In the genomic region with DNA sequence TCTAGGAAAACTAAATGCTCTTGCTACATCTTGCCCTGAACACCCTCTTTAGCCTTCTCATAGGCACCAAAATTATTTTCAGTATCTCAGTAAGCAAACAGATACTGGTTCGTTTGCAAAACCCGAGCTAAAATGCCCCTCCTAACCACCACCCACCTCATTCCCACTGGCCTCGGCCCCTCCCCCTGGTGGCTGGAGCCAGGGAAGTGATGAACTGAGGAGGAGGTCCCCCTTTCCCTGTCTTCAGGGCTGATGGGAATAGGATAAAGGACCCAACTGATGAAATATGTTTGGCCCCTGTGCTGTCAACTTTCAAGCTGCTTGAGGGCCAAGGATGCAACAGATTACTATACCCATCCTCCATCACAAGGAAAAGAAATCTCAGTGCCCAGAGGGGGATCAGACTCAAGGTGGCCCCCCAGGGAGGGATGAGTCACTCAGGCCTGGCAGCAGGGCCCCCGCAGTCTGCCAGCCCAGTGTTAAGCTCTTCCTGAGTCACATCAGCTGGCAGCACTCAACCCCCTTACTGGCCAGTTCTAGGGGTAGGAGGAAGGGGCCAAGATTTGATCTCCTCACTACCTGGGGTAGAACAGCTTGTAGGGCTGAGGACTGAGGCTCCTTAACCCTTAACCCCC, we compare ENCODE assay signal across 9 cellular contexts. TPM values are rescaled to one million over a fixed set of nuclear protein-coding genes. Genes with fewer than 3 reads are reported as not detected.
DNase-seq lines count a peak whose midpoint lies in the region; ATAC-seq, FAIRE-seq and TF ChIP-seq lines count a peak whose summit lies in the region.
"Had no signal": no experiment of that assay in that cellular context is flagged by ENCODE, and none has a peak within 500 bp of the region (broad histone marks: within the 10 kb centered on the region; RNA-seq: fewer than 3 reads in every experiment).

No MANE protein-coding gene starts in this region.

- peak overlapping the region; percentile 99 for H3K4me2 ChIP-seq in astrocyte (ENCODE audit: low read length)
- peak overlapping the region; percentile 77; the same call in 1 of the 2 replicates for H3K4me2 ChIP-seq in HepG2 (ENCODE audit: low read depth, low read length)

- no peak for TF ChIP-seq POLR2A in HepG2 (IDR thresholded peaks at IDR 0.05; ENCODE audit: insufficient read depth in 1 of 2, low read depth in 2 of 2, low read length in 2 of 2)

- peaks cover 58% of the 10 kb centered on the region for H4K20me1 ChIP-seq in astrocyte (ENCODE audit: insufficient read depth, low read length)
- no peaks in the 10 kb centered on the region for H4K20me1 ChIP-seq in HepG2 (ENCODE audit: insufficient read depth, low read length)

- H3K9me3 ChIP-seq in astrocyte (ENCODE audit: insufficient read depth, low read depth, low read length) (no peaks in the 10 kb centered on the region), HepG2 (ENCODE audit: low read length) (no peaks in the 10 kb centered on the region)

- H3K4me1 ChIP-seq in ACC112 (ENCODE audit: control insufficient read depth, insufficient read depth, low read length, unreplicated experiment): peaks cover 28% of the 10 kb centered on the region
- peaks cover 27% of the 10 kb centered on the region for H3K4me1 ChIP-seq in astrocyte (ENCODE audit: insufficient read depth, low read length)
- H3K4me1 ChIP-seq in HepG2 (ENCODE audit: insufficient read depth, low read length): peaks cover 21% of the 10 kb centered on the region

- BruUV-seq in HepG2 (replicated peaks; lab: Mats Ljungman, UMichigan): no TSS peak

- in situ Hi-C loops in HepG2 (cut with HindIII; ENCODE audit: extremely low pct_ligation_motif_present, low pct_unique_long_range_greater_than_20kb): loop anchor here (5.0 kb wide), 2 partner anchors 34 to 64 kb away; partner anchors contain the start of genes NABP2 and RNF41

- H3K27ac Mint-ChIP-seq in astrocyte (ENCODE audit: unreplicated experiment): peak overlapping the region; percentile 77

- peak overlapping the region; percentile 40 for H3K27ac ChIP-seq in ACC112 (ENCODE audit: low read depth, low read length)
- peak overlapping the region; percentile 80 for H3K27ac ChIP-seq in astrocyte (ENCODE audit: low read depth, low read length)
- H3K27ac ChIP-seq in HepG2 (ENCODE audit: extremely low read length, insufficient read depth, low read length): no peak overlapping the region

- peak overlapping the region; percentile 90 for H3K4me3 ChIP-seq in ACC112 (ENCODE audit: low read depth, low read length)
- peak overlapping the region; percentile 62 for H3K4me3 ChIP-seq in HFF-Myc (replicated peaks; ENCODE audit: low read depth, low read length)
- H3K4me3 ChIP-seq in astrocyte (ENCODE audit: insufficient read depth, low read depth, low read length): peak overlapping the region; percentile 94
- H3K4me3 ChIP-seq in HepG2 (replicated peaks in 1 of 3; ENCODE audit: insufficient read depth in 1 of 3, low read depth in 2 of 3, low read length in 3 of 3): no peak overlapping the region

- no peak for ATAC-seq in HepG2

- intact Hi-C loops in HepG2 (cut with micrococcal nuclease; ENCODE audit: unreplicated experiment): loop anchor here (5.0 kb wide), 1 partner anchor 34 kb away; the partner anchor contains the start of genes NABP2 and RNF41

- TF ChIP-seq EP300 in HepG2 (IDR thresholded peaks at IDR 0.05; ENCODE audit: low read depth in 2 of 2, low read length in 2 of 2) (no peak), HepG2 (CRISPR knock-in tag; IDR thresholded peaks at IDR 0.05; ENCODE audit: borderline replicate concordance) (no peak)

- no peak for DNase-seq in HFF-Myc (ENCODE audit: extremely low read depth, low read depth)
- peak; percentile 26 for DNase-seq in astrocyte (ENCODE audit: low read depth)
- DNase-seq in HepG2 (ENCODE audit: low spot score): no peak
- DNase-seq in NCI-H748 treated with DMSO at 0.1 percent for 48 hours (lab: John Stamatoyannopoulos, UW): no peak
- no peak for DNase-seq in HuH-7.5 (ENCODE audit: low spot score)
- DNase-seq in CD1c-positive myeloid dendritic cell (ENCODE audit: extremely low spot score): no peak
- no peak for DNase-seq in activated CD4-positive, alpha-beta T cell treated with anti-CD3 and anti-CD28 coated beads for 1 hour
- DNase-seq: KBM-7 had no signal

- no peak for FAIRE-seq in astrocyte (lab: Jason Lieb, UNC)
- FAIRE-seq in HepG2 (lab: Jason Lieb, UNC): no peak

- CTCF ChIA-PET in HepG2 (lab: Yijun Ruan, JAX; ENCODE audit: low intra/inter-chr PET ratio, low total read pairs): no interaction called here

- TF ChIP-seq CTCF in HFF-Myc (IDR thresholded peaks at IDR 0.05; ENCODE audit: low read depth, low read length, missing control alignments) (peak; percentile 15), astrocyte (IDR thresholded peaks at IDR 0.05; ENCODE audit: insufficient read depth, low read depth, low read length) (no peak), HepG2 (CRISPR knock-in tag; IDR thresholded peaks at IDR 0.05) (peak; percentile 30; the same call in 1 of the 2 replicates)

- H3K36me3 Mint-ChIP-seq in astrocyte (ENCODE audit: low read depth, unreplicated experiment): peaks cover 23% of the 10 kb centered on the region

- peaks cover 25% of the 10 kb centered on the region for H3K4me1 Mint-ChIP-seq in astrocyte (ENCODE audit: low read depth, unreplicated experiment)

- TF ChIP-seq RAD21 in HepG2 (CRISPR knock-in tag; IDR thresholded peaks at IDR 0.05): no peak

- H3K9ac ChIP-seq in astrocyte (ENCODE audit: low read length) (peak overlapping the region; percentile 95), HepG2 (ENCODE audit: insufficient read depth, low read depth, low read length) (peak overlapping the region; percentile 79; the same call in 1 of the 2 replicates)

- H3K27me3 Mint-ChIP-seq in astrocyte (ENCODE audit: low read depth, unreplicated experiment): no peaks in the 10 kb centered on the region

- H3K79me2 ChIP-seq in ACC112 (ENCODE audit: control insufficient read depth, insufficient read depth, low read length, unreplicated experiment) (peaks cover 50% of the 10 kb centered on the region), astrocyte (ENCODE audit: insufficient read depth, low read length) (peaks cover 60% of the 10 kb centered on the region), HepG2 (ENCODE audit: insufficient read depth, low read length) (peaks cover 10% of the 10 kb centered on the region)

- POLR2A ChIA-PET in HepG2 (lab: Yijun Ruan, JAX): interaction anchor here (1.4 to 3.5 kb wide), 2 partner anchors 10 to 25 kb away, joined by 8 to 24 read pairs; partner anchors contain the start of gene COQ10A

- peak overlapping the region; percentile 94 for H3K4me3 Mint-ChIP-seq in astrocyte (ENCODE audit: unreplicated experiment)

- H3K27me3 ChIP-seq in ACC112 (ENCODE audit: insufficient read depth, low read length): no peaks in the 10 kb centered on the region
- no peaks in the 10 kb centered on the region for H3K27me3 ChIP-seq in astrocyte (ENCODE audit: insufficient read depth, low read length)
- no peaks in the 10 kb centered on the region for H3K27me3 ChIP-seq in HepG2 (ENCODE audit: control insufficient read depth in 1 of 2, insufficient read depth in 2 of 2, low read length in 2 of 2)

- WGBS in HepG2 (ENCODE audit: low lambda C conversion rate): 61% methylated on average over 4 of the region's 4 CpGs

- H2AFZ ChIP-seq in ACC112 (ENCODE audit: low read length, unreplicated experiment): no peak overlapping the region
- no peak overlapping the region for H2AFZ ChIP-seq in astrocyte (ENCODE audit: low read depth, low read length)
- no peak overlapping the region for H2AFZ ChIP-seq in HepG2 (ENCODE audit: low read length)

- no peaks in the 10 kb centered on the region for H3K9me3 Mint-ChIP-seq in astrocyte (ENCODE audit: unreplicated experiment)

- H3K36me3 ChIP-seq in ACC112 (ENCODE audit: insufficient read depth, low read length) (peaks cover 36% of the 10 kb centered on the region), astrocyte (ENCODE audit: insufficient read depth, low read length) (peaks cover 43% of the 10 kb centered on the region), HepG2 (replicated peaks in 1 of 2; ENCODE audit: control insufficient read depth in 1 of 2, insufficient read depth in 2 of 2, low read length in 2 of 2) (peaks cover 20 to 40% of the 10 kb centered on the region in 2 experiments)

RNA-seq across cellular contexts. Expression of gene ANKRD52, which starts 1.7 kb away (rescaled TPM):
- total RNA-seq in astrocyte (98.4 and 105 TPM in 2 replicates), HepG2 (2016; rRNA removed; fragmentation: Illumina TruSeq; extraction: Trizol) (7.8 and 22.0 TPM in 2 replicates)
- total RNA-seq in HepG2 (2016; cell fraction: cytosol; rRNA removed; fragmentation: Illumina TruSeq; extraction: Trizol; ENCODE audit: low read depth): 1.1 and 2.9 TPM in 2 replicates
- total RNA-seq in HepG2 (2016; cell fraction: insoluble cytoplasmic fraction; rRNA removed; fragmentation: Illumina TruSeq; extraction: Trizol): 7.7 and 17.9 TPM in 2 replicates
- 4.4 and 5.8 TPM in 2 replicates for total RNA-seq in HepG2 (2016; cell fraction: membrane; rRNA removed; fragmentation: Illumina TruSeq; extraction: Trizol)
- total RNA-seq in HepG2 (2016; cell fraction: nucleus; rRNA removed; fragmentation: Illumina TruSeq; extraction: Trizol): 11.5 and 15.5 TPM in 2 replicates
- 9.2 and 11.2 TPM in 2 replicates for polyA plus RNA-seq in HepG2 (2011; rRNA removed)
- polyA plus RNA-seq in HepG2 (2011; cell fraction: cytosol; rRNA removed): 6.2 TPM in 2 replicates
- 29.6 and 34.0 TPM in 2 replicates for polyA plus RNA-seq in HepG2 (2011; cell fraction: nucleus; rRNA removed)
- polyA plus RNA-seq in HepG2 (2012): 9.0 and 10.3 TPM in 2 replicates
- 0.48 and 0.53 TPM in 2 replicates for polyA plus RNA-seq in HepG2 (2016; cell fraction: cytosol; fragmentation: Illumina TruSeq; extraction: Trizol; ENCODE audit: low read depth)
- polyA plus RNA-seq in HepG2 (2016; cell fraction: insoluble cytoplasmic fraction; fragmentation: Illumina TruSeq; extraction: Trizol; ENCODE audit: low read depth): 9.4 and 12.7 TPM in 2 replicates
- 1.5 and 1.6 TPM in 2 replicates for polyA plus RNA-seq in HepG2 (2016; cell fraction: membrane; fragmentation: Illumina TruSeq; extraction: Trizol; ENCODE audit: low read depth)
- polyA plus RNA-seq in HepG2 (2016; cell fraction: nucleus; fragmentation: Illumina TruSeq; extraction: Trizol; ENCODE audit: insufficient read depth, low read depth): 25.3 and 28.1 TPM in 2 replicates
- 34.8 and 47.2 TPM in 2 replicates for polyA minus RNA-seq in HepG2 (2011; rRNA and poly(A)+ RNA removed; ENCODE audit: low replicate concordance)
- 11.2 and 12.0 TPM in 2 replicates for polyA minus RNA-seq in HepG2 (2011; cell fraction: cytosol; rRNA and poly(A)+ RNA removed)
- 11.9 and 12.7 TPM in 2 replicates for polyA minus RNA-seq in HepG2 (2011; cell fraction: nucleus; rRNA and poly(A)+ RNA removed)

RNA-seq across cellular contexts. Expression of gene COQ10A, which starts 10.3 kb away (rescaled TPM):
- total RNA-seq in astrocyte: 6.7 and 9.3 TPM in 2 replicates
- 18.6 and 21.0 TPM in 2 replicates for total RNA-seq in HepG2 (2016; rRNA removed; fragmentation: Illumina TruSeq; extraction: Trizol)
- total RNA-seq in HepG2 (2016; cell fraction: cytosol; rRNA removed; fragmentation: Illumina TruSeq; extraction: Trizol; ENCODE audit: low read depth): 10.8 and 11.2 TPM in 2 replicates
- total RNA-seq in HepG2 (2016; cell fraction: insoluble cytoplasmic fraction; rRNA removed; fragmentation: Illumina TruSeq; extraction: Trizol): 20.5 and 20.7 TPM in 2 replicates
- 19.9 and 20.0 TPM in 2 replicates for total RNA-seq in HepG2 (2016; cell fraction: membrane; rRNA removed; fragmentation: Illumina TruSeq; extraction: Trizol)
- 16.9 and 18.6 TPM in 2 replicates for total RNA-seq in HepG2 (2016; cell fraction: nucleus; rRNA removed; fragmentation: Illumina TruSeq; extraction: Trizol)
- 35.3 and 37.3 TPM in 2 replicates for polyA plus RNA-seq in HepG2 (2011; rRNA removed)
- polyA plus RNA-seq in HepG2 (2011; cell fraction: cytosol; rRNA removed): 27.3 and 29.7 TPM in 2 replicates
- polyA plus RNA-seq in HepG2 (2011; cell fraction: nucleus; rRNA removed): 47.9 and 56.5 TPM in 2 replicates
- polyA plus RNA-seq in HepG2 (2012): 14.4 TPM in 2 replicates
- 11.5 and 12.3 TPM in 2 replicates for polyA plus RNA-seq in HepG2 (2016; cell fraction: cytosol; fragmentation: Illumina TruSeq; extraction: Trizol; ENCODE audit: low read depth)
- polyA plus RNA-seq in HepG2 (2016; cell fraction: insoluble cytoplasmic fraction; fragmentation: Illumina TruSeq; extraction: Trizol; ENCODE audit: low read depth): 20.5 and 20.9 TPM in 2 replicates
- polyA plus RNA-seq in HepG2 (2016; cell fraction: membrane; fragmentation: Illumina TruSeq; extraction: Trizol; ENCODE audit: low read depth): 16.8 and 16.9 TPM in 2 replicates
- 52.1 and 53.2 TPM in 2 replicates for polyA plus RNA-seq in HepG2 (2016; cell fraction: nucleus; fragmentation: Illumina TruSeq; extraction: Trizol; ENCODE audit: insufficient read depth, low read depth)
- polyA minus RNA-seq in HepG2 (2011; rRNA and poly(A)+ RNA removed; ENCODE audit: low replicate concordance): 23.4 and 33.2 TPM in 2 replicates
- polyA minus RNA-seq in HepG2 (2011; cell fraction: cytosol; rRNA and poly(A)+ RNA removed): 7.5 and 9.5 TPM in 2 replicates
- polyA minus RNA-seq in HepG2 (2011; cell fraction: nucleus; rRNA and poly(A)+ RNA removed): 33.2 and 35.2 TPM in 2 replicates

RNA-seq across cellular contexts. Expression of gene SLC39A5, which starts 26.6 kb away (rescaled TPM):
- 0.39 TPM in 1 of 2 replicates, not detected in the other for total RNA-seq in astrocyte
- 39.7 and 101 TPM in 2 replicates for total RNA-seq in HepG2 (2016; rRNA removed; fragmentation: Illumina TruSeq; extraction: Trizol)
- total RNA-seq in HepG2 (2016; cell fraction: cytosol; rRNA removed; fragmentation: Illumina TruSeq; extraction: Trizol; ENCODE audit: low read depth): 32.8 and 38.8 TPM in 2 replicates
- 36.4 and 95.0 TPM in 2 replicates for total RNA-seq in HepG2 (2016; cell fraction: insoluble cytoplasmic fraction; rRNA removed; fragmentation: Illumina TruSeq; extraction: Trizol)
- 38.5 and 51.4 TPM in 2 replicates for total RNA-seq in HepG2 (2016; cell fraction: membrane; rRNA removed; fragmentation: Illumina TruSeq; extraction: Trizol)
- 91.1 and 122 TPM in 2 replicates for total RNA-seq in HepG2 (2016; cell fraction: nucleus; rRNA removed; fragmentation: Illumina TruSeq; extraction: Trizol)
- 59.7 and 80.6 TPM in 2 replicates for polyA plus RNA-seq in HepG2 (2011; rRNA removed)
- polyA plus RNA-seq in HepG2 (2011; cell fraction: cytosol; rRNA removed): 50.4 and 79.1 TPM in 2 replicates
- polyA plus RNA-seq in HepG2 (2011; cell fraction: nucleus; rRNA removed): 344 and 397 TPM in 2 replicates
- 73.0 and 80.9 TPM in 2 replicates for polyA plus RNA-seq in HepG2 (2012)
- 21.5 and 22.3 TPM in 2 replicates for polyA plus RNA-seq in HepG2 (2016; cell fraction: cytosol; fragmentation: Illumina TruSeq; extraction: Trizol; ENCODE audit: low read depth)
- polyA plus RNA-seq in HepG2 (2016; cell fraction: insoluble cytoplasmic fraction; fragmentation: Illumina TruSeq; extraction: Trizol; ENCODE audit: low read depth): 28.4 and 31.4 TPM in 2 replicates
- 29.6 and 33.0 TPM in 2 replicates for polyA plus RNA-seq in HepG2 (2016; cell fraction: membrane; fragmentation: Illumina TruSeq; extraction: Trizol; ENCODE audit: low read depth)
- 202 and 204 TPM in 2 replicates for polyA plus RNA-seq in HepG2 (2016; cell fraction: nucleus; fragmentation: Illumina TruSeq; extraction: Trizol; ENCODE audit: insufficient read depth, low read depth)
- polyA minus RNA-seq in HepG2 (2011; rRNA and poly(A)+ RNA removed; ENCODE audit: low replicate concordance): 75.4 TPM in 1 of 2 replicates, not detected in the other
- 29.5 and 41.4 TPM in 2 replicates for polyA minus RNA-seq in HepG2 (2011; cell fraction: cytosol; rRNA and poly(A)+ RNA removed)
- polyA minus RNA-seq in HepG2 (2011; cell fraction: nucleus; rRNA and poly(A)+ RNA removed): 30.3 and 40.7 TPM in 2 replicates

RNA-seq across cellular contexts. Expression of gene NABP2, which starts 32.3 kb away (rescaled TPM):
- total RNA-seq in astrocyte (29.1 and 29.9 TPM in 2 replicates), HepG2 (2016; rRNA removed; fragmentation: Illumina TruSeq; extraction: Trizol) (31.2 and 33.2 TPM in 2 replicates)
- total RNA-seq in HepG2 (2016; cell fraction: cytosol; rRNA removed; fragmentation: Illumina TruSeq; extraction: Trizol; ENCODE audit: low read depth): 85.1 and 99.3 TPM in 2 replicates
- 29.7 and 31.9 TPM in 2 replicates for total RNA-seq in HepG2 (2016; cell fraction: insoluble cytoplasmic fraction; rRNA removed; fragmentation: Illumina TruSeq; extraction: Trizol)
- total RNA-seq in HepG2 (2016; cell fraction: membrane; rRNA removed; fragmentation: Illumina TruSeq; extraction: Trizol): 92.8 and 102 TPM in 2 replicates
- 8.5 and 12.0 TPM in 2 replicates for total RNA-seq in HepG2 (2016; cell fraction: nucleus; rRNA removed; fragmentation: Illumina TruSeq; extraction: Trizol)
- polyA plus RNA-seq in HepG2 (2011; rRNA removed): 27.9 and 35.5 TPM in 2 replicates
- 32.7 and 35.7 TPM in 2 replicates for polyA plus RNA-seq in HepG2 (2011; cell fraction: cytosol; rRNA removed)
- polyA plus RNA-seq in HepG2 (2011; cell fraction: nucleus; rRNA removed): 6.2 and 9.4 TPM in 2 replicates
- 17.5 and 19.8 TPM in 2 replicates for polyA plus RNA-seq in HepG2 (2012)
- polyA plus RNA-seq in HepG2 (2016; cell fraction: cytosol; fragmentation: Illumina TruSeq; extraction: Trizol; ENCODE audit: low read depth): 123 and 144 TPM in 2 replicates
- 34.0 and 41.8 TPM in 2 replicates for polyA plus RNA-seq in HepG2 (2016; cell fraction: insoluble cytoplasmic fraction; fragmentation: Illumina TruSeq; extraction: Trizol; ENCODE audit: low read depth)
- 103 and 111 TPM in 2 replicates for polyA plus RNA-seq in HepG2 (2016; cell fraction: membrane; fragmentation: Illumina TruSeq; extraction: Trizol; ENCODE audit: low read depth)
- 23.6 and 24.1 TPM in 2 replicates for polyA plus RNA-seq in HepG2 (2016; cell fraction: nucleus; fragmentation: Illumina TruSeq; extraction: Trizol; ENCODE audit: insufficient read depth, low read depth)
- polyA minus RNA-seq in HepG2 (2011; rRNA and poly(A)+ RNA removed; ENCODE audit: low replicate concordance): 19.6 and 64.2 TPM in 2 replicates
- polyA minus RNA-seq in HepG2 (2011; cell fraction: cytosol; rRNA and poly(A)+ RNA removed): 9.3 TPM in 2 replicates
- polyA minus RNA-seq in HepG2 (2011; cell fraction: nucleus; rRNA and poly(A)+ RNA removed): 2.7 and 3.7 TPM in 2 replicates

RNA-seq across cellular contexts. Expression of gene RNF41, which starts 34.7 kb away (rescaled TPM):
- total RNA-seq in astrocyte: 85.8 and 85.9 TPM in 2 replicates
- 27.1 and 32.9 TPM in 2 replicates for total RNA-seq in HepG2 (2016; rRNA removed; fragmentation: Illumina TruSeq; extraction: Trizol)
- total RNA-seq in HepG2 (2016; cell fraction: cytosol; rRNA removed; fragmentation: Illumina TruSeq; extraction: Trizol; ENCODE audit: low read depth): 13.2 and 13.9 TPM in 2 replicates
- total RNA-seq in HepG2 (2016; cell fraction: insoluble cytoplasmic fraction; rRNA removed; fragmentation: Illumina TruSeq; extraction: Trizol): 26.4 and 30.9 TPM in 2 replicates
- 32.7 and 39.6 TPM in 2 replicates for total RNA-seq in HepG2 (2016; cell fraction: membrane; rRNA removed; fragmentation: Illumina TruSeq; extraction: Trizol)
- total RNA-seq in HepG2 (2016; cell fraction: nucleus; rRNA removed; fragmentation: Illumina TruSeq; extraction: Trizol): 18.2 and 18.7 TPM in 2 replicates
- 39.4 and 46.7 TPM in 2 replicates for polyA plus RNA-seq in HepG2 (2011; rRNA removed)
- 37.2 and 48.5 TPM in 2 replicates for polyA plus RNA-seq in HepG2 (2011; cell fraction: cytosol; rRNA removed)
- polyA plus RNA-seq in HepG2 (2011; cell fraction: nucleus; rRNA removed): 33.0 and 35.2 TPM in 2 replicates
- polyA plus RNA-seq in HepG2 (2012): 16.6 and 19.8 TPM in 2 replicates
- 9.3 and 14.8 TPM in 2 replicates for polyA plus RNA-seq in HepG2 (2016; cell fraction: cytosol; fragmentation: Illumina TruSeq; extraction: Trizol; ENCODE audit: low read depth)
- polyA plus RNA-seq in HepG2 (2016; cell fraction: insoluble cytoplasmic fraction; fragmentation: Illumina TruSeq; extraction: Trizol; ENCODE audit: low read depth): 23.1 and 24.0 TPM in 2 replicates
- polyA plus RNA-seq in HepG2 (2016; cell fraction: membrane; fragmentation: Illumina TruSeq; extraction: Trizol; ENCODE audit: low read depth): 22.3 and 25.8 TPM in 2 replicates
- polyA plus RNA-seq in HepG2 (2016; cell fraction: nucleus; fragmentation: Illumina TruSeq; extraction: Trizol; ENCODE audit: insufficient read depth, low read depth): 17.4 and 20.5 TPM in 2 replicates
- polyA minus RNA-seq in HepG2 (2011; rRNA and poly(A)+ RNA removed; ENCODE audit: low replicate concordance): 241 and 278 TPM in 2 replicates
- polyA minus RNA-seq in HepG2 (2011; cell fraction: cytosol; rRNA and poly(A)+ RNA removed): 36.8 and 40.2 TPM in 2 replicates
- 33.3 and 39.0 TPM in 2 replicates for polyA minus RNA-seq in HepG2 (2011; cell fraction: nucleus; rRNA and poly(A)+ RNA removed)

Comparison
In these comparisons a context has a peak if more than half of its experiments do, and no peak if none do; other contexts are left out.
1. H3K4me3 ChIP-seq: peak in ACC112 (single experiment), HFF-Myc (single experiment) and astrocyte (single experiment); none in HepG2 (0 of 3).
2. RNA of gene SLC39A5, which starts 26.6 kb away (total RNA-seq): 32.8 to 122 TPM in HepG2; 0.39 TPM in astrocyte; every median in the first group is over 10 times any median in the second.